13 cellular contexts compared by ENCODE assay signal in the genomic region with DNA sequence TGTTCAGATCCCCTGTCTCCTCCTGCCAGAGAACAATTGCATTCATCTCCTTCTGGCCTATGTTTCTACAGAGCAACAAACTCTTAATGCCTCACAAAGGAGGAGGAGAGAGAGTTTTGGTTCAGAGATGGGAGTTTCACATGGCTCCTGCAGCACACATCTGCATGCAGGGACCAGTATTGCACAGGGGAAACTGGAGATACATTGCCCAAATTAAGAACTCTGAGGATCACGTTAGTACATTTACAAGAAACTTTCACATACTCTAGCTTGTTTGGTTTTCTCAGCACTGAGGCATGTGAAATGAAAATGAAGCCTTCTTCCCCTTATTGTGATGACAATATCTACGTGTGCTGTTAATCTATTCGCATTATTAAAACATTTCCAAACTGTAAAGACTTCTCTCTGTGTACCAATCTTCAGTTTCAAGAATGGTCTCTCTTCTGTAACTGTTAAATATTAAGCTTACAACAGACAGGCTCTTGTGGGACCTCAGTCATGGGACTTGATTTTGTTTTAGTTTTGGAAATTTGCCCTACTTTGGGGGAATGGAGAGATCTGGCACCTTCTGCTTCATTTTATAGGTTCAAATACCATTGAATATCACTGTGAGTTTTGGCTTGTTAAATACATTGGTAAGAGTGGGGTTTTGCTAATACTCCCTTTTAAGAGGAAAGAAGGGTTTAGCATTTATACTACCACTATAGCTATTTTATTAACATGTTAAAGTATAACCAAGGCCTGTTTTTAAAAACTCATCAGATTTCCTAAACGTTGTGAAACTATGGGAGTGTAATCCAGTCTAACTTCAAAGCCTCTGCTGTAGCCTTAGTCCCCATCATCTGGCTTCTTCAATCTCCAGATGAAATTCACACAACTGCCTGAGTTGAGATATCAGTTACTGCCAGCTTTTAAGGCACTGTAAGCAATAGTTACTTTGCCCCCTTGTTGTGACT.
DNase-seq lines count a peak whose midpoint lies in the region; ATAC-seq and TF ChIP-seq lines count a peak whose summit lies in the region.
"Had no signal": no experiment of that assay in that cellular context is flagged by ENCODE, and none has a peak within 500 bp of the region (broad histone marks: within the 10 kb centered on the region; RNA-seq: fewer than 3 reads in every experiment).

No MANE protein-coding gene starts in this region.

- TF ChIP-seq POLR2A in vagina (IDR thresholded peaks at IDR 0.05): no peak
- TF ChIP-seq POLR2A in adrenal gland (IDR thresholded peaks at IDR 0.05): no peak

- peaks cover 9% of the 10 kb centered on the region for H3K36me3 Mint-ChIP-seq in brain
- H3K36me3 Mint-ChIP-seq: natural killer cell had no signal

- TF ChIP-seq CTCF in brain (conservative IDR thresholded peaks at IDR 0.05) (no peak), vagina (IDR thresholded peaks at IDR 0.05) (no peak), WERI-Rb-1 (IDR thresholded peaks at IDR 0.05; ENCODE audit: low read depth, low read length) (no peak), adrenal gland (IDR thresholded peaks at IDR 0.05) (no peak)

- H3K27me3 ChIP-seq in vagina: no peaks in the 10 kb centered on the region
- H3K27me3 ChIP-seq in WERI-Rb-1 (ENCODE audit: insufficient read depth, low read depth, severe bottlenecking): no peaks in the 10 kb centered on the region
- H3K27me3 ChIP-seq in adrenal gland: no peaks in the 10 kb centered on the region

- H3K4me3 Mint-ChIP-seq in brain: no peak overlapping the region
- H3K4me3 Mint-ChIP-seq: activated CD4-positive, alpha-beta memory T cell treated with anti-CD3 and anti-CD28 coated beads, Interleukin-2, amount 10 ng/mL, durations not matched to agents 7 days and 5 days; natural killer cell had no signal

- H3K9me3 Mint-ChIP-seq in brain: no peaks in the 10 kb centered on the region
- H3K9me3 Mint-ChIP-seq: activated CD4-positive, alpha-beta memory T cell treated with anti-CD3 and anti-CD28 coated beads, Interleukin-2, amount 10 ng/mL, durations not matched to agents 7 days and 5 days; natural killer cell had no signal

- H3K27ac ChIP-seq in vagina (peak overlapping the region; percentile 10), WERI-Rb-1 (no peak overlapping the region), adrenal gland (no peak overlapping the region)

- DNase-seq in vagina (ENCODE audit: extremely low spot score in 2 of 2) (no peak), WERI-Rb-1 (no peak), NOMO-1 (lab: John Stamatoyannopoulos, UW; ENCODE audit: unreplicated experiment in 2 of 2) (no peak), adrenal gland (no peak)
- DNase-seq: activated CD4-positive, alpha-beta memory T cell treated with anti-CD3 and anti-CD28 coated beads, Interleukin-2, amount 10 ng/mL, durations not matched to agents 7 days and 5 days; DMS79 treated with DMSO at 0.1 percent for 48 hours; H7; natural killer cell; NCI-H510A had no signal

- no peaks in the 10 kb centered on the region for H3K36me3 ChIP-seq in vagina
- H3K36me3 ChIP-seq in WERI-Rb-1: peaks cover 6% of the 10 kb centered on the region; the same call in 1 of the 2 replicates
- H3K36me3 ChIP-seq in adrenal gland (replicated peaks in 1 of 2): no peaks in the 10 kb centered on the region

- H3K9me3 ChIP-seq in vagina: no peaks in the 10 kb centered on the region
- H3K9me3 ChIP-seq in WERI-Rb-1 (ENCODE audit: severe bottlenecking): no peaks in the 10 kb centered on the region
- H3K9me3 ChIP-seq in adrenal gland (replicated peaks in 1 of 3): no peaks in the 10 kb centered on the region

- H3K4me1 Mint-ChIP-seq in brain: peaks cover 68% of the 10 kb centered on the region

- intact Hi-C loops in vagina (cut with DNase I) (no loop called here), adrenal gland (cut with DNase I) (no loop called here)

- no peaks in the 10 kb centered on the region for H3K27me3 Mint-ChIP-seq in brain
- H3K27me3 Mint-ChIP-seq: activated CD4-positive, alpha-beta memory T cell treated with anti-CD3 and anti-CD28 coated beads, Interleukin-2, amount 10 ng/mL, durations not matched to agents 7 days and 5 days had no signal

- WGBS in adrenal gland, 4 donors: 74 to 84% (median 78%) methylated on average over 4 of the region's 4 CpGs

- peak; percentile 77 for ATAC-seq in GM19438 (IDR thresholded peaks at IDR 0.05; ENCODE audit: low read depth, unreplicated experiment)
- peak; percentile 51 for ATAC-seq in HG02943 (IDR thresholded peaks at IDR 0.05; ENCODE audit: low read depth, unreplicated experiment)
- ATAC-seq: K562, natural killer cell had no signal

- H3K27ac Mint-ChIP-seq in brain: peak overlapping the region in 3 of 5 experiments; percentile 30 to 33 (median 32)
- H3K27ac Mint-ChIP-seq: activated CD4-positive, alpha-beta memory T cell treated with anti-CD3 and anti-CD28 coated beads, Interleukin-2, amount 10 ng/mL, durations not matched to agents 7 days and 5 days; natural killer cell had no signal

- H3K4me3 ChIP-seq in vagina (no peak overlapping the region), WERI-Rb-1 (ENCODE audit: low read depth, low read length) (no peak overlapping the region), adrenal gland (no peak overlapping the region)
- H3K4me3 ChIP-seq: K562 had no signal

- peaks cover 70% of the 10 kb centered on the region for H3K4me1 ChIP-seq in vagina
- H3K4me1 ChIP-seq in adrenal gland (replicated peaks in 1 of 2): peaks cover 0 to 5% of the 10 kb centered on the region in 2 donors
